In the genomic region with DNA sequence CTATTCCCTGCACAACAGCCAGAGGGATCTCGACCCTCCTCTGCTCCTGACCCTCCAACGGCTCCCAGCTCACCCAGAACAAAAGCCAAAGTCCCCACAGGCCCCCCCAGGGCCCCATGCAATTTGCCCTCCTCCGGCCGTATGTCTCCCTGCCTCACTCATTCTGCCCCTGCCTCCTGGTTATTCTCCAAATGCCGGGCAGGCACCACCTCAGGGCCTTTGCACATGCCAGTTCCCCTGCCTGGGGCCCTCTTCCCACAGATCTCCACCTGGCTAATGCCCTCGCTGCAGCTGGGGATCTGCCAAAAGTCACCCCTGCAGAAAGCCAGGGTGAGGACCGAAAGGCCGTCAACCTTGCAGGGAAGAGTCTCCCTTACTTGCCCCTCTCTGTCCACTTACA, we compare ENCODE assay signal across 8 cellular contexts.
"Had no signal": no experiment of that assay in that cellular context is flagged by ENCODE, and none has a peak within 500 bp of the region (broad histone marks: within the 10 kb centered on the region; RNA-seq: fewer than 3 reads in every experiment).

No MANE protein-coding gene starts in this region.

- H3K4me3 Mint-ChIP-seq: GM23338, H9, HFFc6, IgD-negative memory B cell had no signal

- H3K4me1 Mint-ChIP-seq: IgD-negative memory B cell had no signal

- H2AFZ ChIP-seq: GM23338 had no signal

- DNase-seq: H9, HCEC 1CT, HFFc6, KBM-7 had no signal

- H3K27ac Mint-ChIP-seq: GM23338, HFFc6, IgD-negative memory B cell had no signal

- ATAC-seq: GM23338, HepG2 had no signal

- H3K4me2 ChIP-seq: GM23338 had no signal

- H3K27ac ChIP-seq: HL-60 had no signal

- H3K4me3 ChIP-seq: GM23338 had no signal

- H3K36me3 Mint-ChIP-seq: IgD-negative memory B cell had no signal

- H3K9me3 Mint-ChIP-seq: GM23338, H9, HFFc6 had no signal
